Comparison of ENCODE assay signal across 13 cellular contexts in the genomic region with DNA sequence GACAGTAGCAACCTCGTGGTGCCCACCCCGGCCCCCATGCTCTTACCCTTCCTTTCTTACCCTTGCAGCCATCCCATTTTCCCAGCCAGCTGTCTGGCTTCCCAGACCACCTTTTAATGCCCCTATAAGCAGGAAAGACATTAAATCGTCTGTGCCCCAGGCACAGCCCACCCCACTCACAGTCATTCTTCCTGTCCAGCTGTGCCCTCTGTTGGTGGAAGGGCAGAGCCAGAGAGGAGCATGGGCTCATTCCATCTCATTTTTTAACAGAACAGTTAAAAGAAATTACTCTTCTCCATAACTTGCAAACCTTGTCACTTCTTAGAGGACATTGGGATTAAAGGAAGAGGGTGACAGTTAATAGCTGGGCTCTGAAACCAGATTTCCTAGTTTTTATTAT.
DNase-seq lines count a peak whose midpoint lies in the region; ATAC-seq and TF ChIP-seq lines count a peak whose summit lies in the region.
"Had no signal": no experiment of that assay in that cellular context is flagged by ENCODE, and none has a peak within 500 bp of the region (broad histone marks: within the 10 kb centered on the region; RNA-seq: fewer than 3 reads in every experiment).

No MANE protein-coding gene starts in this region.

- RAD21 ChIA-PET in HCT116 (lab: Charles Lee; ENCODE audit: low non-redundant PET in 1 of 2, low total read pairs in 2 of 2, uncharacterized antibody in 2 of 2, unreplicated experiment in 2 of 2) = no interaction called here

- peaks cover 47 to 77% (median 70%) of the 10 kb centered on the region in 10 experiments for H3K4me1 ChIP-seq in BLaER1 treated with 17β-estradiol and CSF1 and Interleukin-3, amounts not matched to agents 10 nM and 100 nM
- H3K4me1 ChIP-seq in HCT116 (ENCODE audit: control insufficient read depth in 1 of 2, insufficient read depth in 2 of 2, low read length in 2 of 2) = no peaks in the 10 kb centered on the region
- H3K4me1 ChIP-seq in adipocyte (ENCODE audit: control insufficient read depth, insufficient read depth, low read length) = peaks cover 5% of the 10 kb centered on the region
- peaks cover 14% of the 10 kb centered on the region for H3K4me1 ChIP-seq in lower lobe of right lung
- peaks cover 3 to 5% of the 10 kb centered on the region in 2 donors for H3K4me1 ChIP-seq in left lung
- H3K4me1 ChIP-seq: vagina had no signal

- CTCF ChIA-PET in HCT116 (lab: Charles Lee) = no interaction called here

- H3K79me2 ChIP-seq in HCT116 (ENCODE audit: insufficient read depth, low read length) = no peaks in the 10 kb centered on the region

- no peak overlapping the region for H2AFZ ChIP-seq in HCT116 (ENCODE audit: low read depth, low read length, poor library complexity, severe bottlenecking)

- no peak overlapping the region for H3K4me3 ChIP-seq in BLaER1 treated with 17β-estradiol and CSF1 and Interleukin-3, amounts not matched to agents 10 nM and 100 nM
- H3K4me3 ChIP-seq in HCT116 (replicated peaks in 1 of 2; ENCODE audit: low read depth in 1 of 2, low read length in 2 of 2) = no peak overlapping the region
- H3K4me3 ChIP-seq in adipocyte (ENCODE audit: low read length) = no peak overlapping the region
- no peak overlapping the region for H3K4me3 ChIP-seq in lower lobe of right lung
- H3K4me3 ChIP-seq in left lung = no peak overlapping the region
- H3K4me3 ChIP-seq: dorsolateral prefrontal cortex, vagina had no signal

- TF ChIP-seq POLR2A in HCT116 (IDR thresholded peaks at IDR 0.05; ENCODE audit: borderline replicate concordance, extremely low read depth, insufficient read depth, insufficient read length) = no peak

- peak overlapping the region in 9 of 11 experiments; percentile 78 to 94 (median 83); a peak in 16 of 22 replicates for H3K4me2 ChIP-seq in BLaER1 treated with 17β-estradiol and CSF1 and Interleukin-3, amounts not matched to agents 10 nM and 100 nM
- H3K4me2 ChIP-seq in HCT116 (ENCODE audit: low read length) = no peak overlapping the region

- H3K36me3 ChIP-seq in BLaER1 treated with 17β-estradiol and CSF1 and Interleukin-3, amounts not matched to agents 10 nM and 100 nM = peaks cover 0 to 14% (median 6%) of the 10 kb centered on the region in 11 experiments; a peak in 7 of 22 replicates
- no peaks in the 10 kb centered on the region for H3K36me3 ChIP-seq in HCT116 (ENCODE audit: control insufficient read depth in 1 of 2, insufficient read depth in 2 of 2, low read length in 2 of 2)
- H3K36me3 ChIP-seq in adipocyte (ENCODE audit: control insufficient read depth, insufficient read depth, low read length, severe bottlenecking) = no peaks in the 10 kb centered on the region
- H3K36me3 ChIP-seq in lower lobe of right lung = no peaks in the 10 kb centered on the region
- H3K36me3 ChIP-seq in left lung = peaks cover 0 to 4% of the 10 kb centered on the region in 2 donors
- H3K36me3 ChIP-seq: vagina had no signal

- peaks cover 28 to 45% (median 32%) of the 10 kb centered on the region in 11 experiments for H3K9me3 ChIP-seq in BLaER1 treated with 17β-estradiol and CSF1 and Interleukin-3, amounts not matched to agents 10 nM and 100 nM (replicated peaks in 1 of 11)
- no peaks in the 10 kb centered on the region for H3K9me3 ChIP-seq in HCT116 (ENCODE audit: control insufficient read depth in 1 of 2, insufficient read depth in 1 of 2, low read depth in 1 of 2, low read length in 2 of 2)
- peaks cover 4% of the 10 kb centered on the region for H3K9me3 ChIP-seq in adipocyte (ENCODE audit: control insufficient read depth, low read length)
- H3K9me3 ChIP-seq in lower lobe of right lung = no peaks in the 10 kb centered on the region
- H3K9me3 ChIP-seq in left lung = no peaks in the 10 kb centered on the region

- H4K20me1 ChIP-seq in BLaER1 treated with 17β-estradiol and CSF1 and Interleukin-3, amounts not matched to agents 10 nM and 100 nM = no peaks in the 10 kb centered on the region
- no peaks in the 10 kb centered on the region for H4K20me1 ChIP-seq in HCT116 (ENCODE audit: insufficient read depth)

- ATAC-seq in HCT116 = 0 out of 2 replicates have a peak, but pooled peaks have one; percentile 53
- no peak for ATAC-seq in lower lobe of right lung
- no peak for ATAC-seq in HG03135 (IDR thresholded peaks at IDR 0.05; ENCODE audit: unreplicated experiment)
- ATAC-seq in left lung = no peak

- intact Hi-C loops in HCT116 (cut with micrococcal nuclease) (loop anchor here (1.0 kb wide), 1 partner anchor 295 kb away; no protein-coding TSS in a partner anchor), lower lobe of right lung (cut with DNase I) (no loop called here), left lung (cut with DNase I) (no loop called here), posterior cingulate gyrus (cut with DNase I) (no loop called here)

- DNase-seq in HCT116 (ENCODE audit: low read depth, low spot score) (no peak), adipocyte (ENCODE audit: low read depth) (peak; percentile 5), lower lobe of right lung (no peak), left lung (no peak), hypothalamus (lab: John Stamatoyannopoulos, UW) (no peak), posterior cingulate gyrus (no peak)
- DNase-seq: activated naive CD4-positive, alpha-beta T cell treated with Interleukin-2 at 50 U/mL for 16 hours; NCI-H1930; small intestine had no signal

- POLR2A ChIA-PET in HCT116 (lab: Charles Lee) = no interaction called here

- H3K27ac ChIP-seq in BLaER1 treated with 17β-estradiol and CSF1 and Interleukin-3, amounts not matched to agents 10 nM and 100 nM = peak overlapping the region in 6 of 11 experiments; percentile 76 to 96 (median 92); a peak in 11 of 22 replicates
- H3K27ac ChIP-seq in HCT116 (ENCODE audit: low read depth, low read length) (no peak overlapping the region), lower lobe of right lung (no peak overlapping the region), left lung (no peak overlapping the region)
- H3K27ac ChIP-seq: vagina had no signal

- H3K9me2 ChIP-seq in HCT116 (ENCODE audit: insufficient read depth) = no peaks in the 10 kb centered on the region

- TF ChIP-seq CTCF in HCT116 (IDR thresholded peaks at IDR 0.05 in 2 of 3, conservative IDR thresholded peaks at IDR 0.05 in 1 of 3; ENCODE audit: borderline replicate concordance in 1 of 3, insufficient read depth in 1 of 3, low read depth in 2 of 3, low read length in 2 of 3) (peak in 2 of 3 experiments; percentile 30 to 31; a peak in 3 of 6 replicates), lower lobe of right lung (IDR thresholded peaks at IDR 0.05) (peak; percentile 8), left lung (IDR thresholded peaks at IDR 0.05) (no peak)

- no peaks in the 10 kb centered on the region for H3K27me3 ChIP-seq in BLaER1 treated with 17β-estradiol and CSF1 and Interleukin-3, amounts not matched to agents 10 nM and 100 nM
- H3K27me3 ChIP-seq in HCT116 (ENCODE audit: insufficient read depth, low read length) (no peaks in the 10 kb centered on the region), adipocyte (replicated peaks; ENCODE audit: control insufficient read depth, insufficient read depth, low read length) (no peaks in the 10 kb centered on the region), lower lobe of right lung (ENCODE audit: low read depth) (no peaks in the 10 kb centered on the region), left lung (no peaks in the 10 kb centered on the region)
- H3K27me3 ChIP-seq: dorsolateral prefrontal cortex, vagina had no signal

- TF ChIP-seq RAD21 in HCT116 (IDR thresholded peaks at IDR 0.05; ENCODE audit: low read depth) = peak; percentile 44

- no TSS peak for BruUV-seq in HCT116 (replicated peaks; lab: Mats Ljungman, UMichigan)

- 0 out of 22 replicates have a peak overlapping the region, but pooled peaks of 1 of the 11 experiments have one; percentile 7 for H3K9ac ChIP-seq in BLaER1 treated with 17β-estradiol and CSF1 and Interleukin-3, amounts not matched to agents 10 nM and 100 nM
- H3K9ac ChIP-seq in HCT116 (ENCODE audit: low read length) (no peak overlapping the region), adipocyte (ENCODE audit: low read length) (no peak overlapping the region)

TF ChIP-seq in HCT116, 20 proteins besides CTCF, POLR2A, EP300 and RAD21 (continues in another document):
- TF ChIP-seq, protein P1, sequence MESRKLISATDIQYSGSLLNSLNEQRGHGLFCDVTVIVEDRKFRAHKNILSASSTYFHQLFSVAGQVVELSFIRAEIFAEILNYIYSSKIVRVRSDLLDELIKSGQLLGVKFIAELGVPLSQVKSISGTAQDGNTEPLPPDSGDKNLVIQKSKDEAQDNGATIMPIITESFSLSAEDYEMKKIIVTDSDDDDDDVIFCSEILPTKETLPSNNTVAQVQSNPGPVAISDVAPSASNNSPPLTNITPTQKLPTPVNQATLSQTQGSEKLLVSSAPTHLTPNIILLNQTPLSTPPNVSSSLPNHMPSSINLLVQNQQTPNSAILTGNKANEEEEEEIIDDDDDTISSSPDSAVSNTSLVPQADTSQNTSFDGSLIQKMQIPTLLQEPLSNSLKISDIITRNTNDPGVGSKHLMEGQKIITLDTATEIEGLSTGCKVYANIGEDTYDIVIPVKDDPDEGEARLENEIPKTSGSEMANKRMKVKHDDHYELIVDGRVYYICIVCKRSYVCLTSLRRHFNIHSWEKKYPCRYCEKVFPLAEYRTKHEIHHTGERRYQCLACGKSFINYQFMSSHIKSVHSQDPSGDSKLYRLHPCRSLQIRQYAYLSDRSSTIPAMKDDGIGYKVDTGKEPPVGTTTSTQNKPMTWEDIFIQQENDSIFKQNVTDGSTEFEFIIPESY (IDR thresholded peaks at IDR 0.05; ENCODE audit: extremely low read depth, insufficient replicate concordance, low read length) = no peak
- TF ChIP-seq SP1 (IDR thresholded peaks at IDR 0.05; ENCODE audit: low read depth) (no peak), CEBPB (IDR thresholded peaks at IDR 0.05; ENCODE audit: low read depth) (no peak), YY1 (IDR thresholded peaks at IDR 0.05; ENCODE audit: extremely low read depth, insufficient replicate concordance, low read depth, low read length) (no peak), ZNF274 (IDR thresholded peaks at IDR 0.05; ENCODE audit: low read depth, low read length) (no peak), POLR2AphosphoS5 (IDR thresholded peaks at IDR 0.05; ENCODE audit: low read depth, low read length) (no peak), EZH2 (IDR thresholded peaks at IDR 0.05) (no peak), ELF1 (IDR thresholded peaks at IDR 0.05; ENCODE audit: borderline replicate concordance, low read depth) (no peak), SRF (IDR thresholded peaks at IDR 0.05; ENCODE audit: low read depth) (no peak), ZFX (IDR thresholded peaks at IDR 0.05) (no peak)
- TF ChIP-seq, protein P2, sequence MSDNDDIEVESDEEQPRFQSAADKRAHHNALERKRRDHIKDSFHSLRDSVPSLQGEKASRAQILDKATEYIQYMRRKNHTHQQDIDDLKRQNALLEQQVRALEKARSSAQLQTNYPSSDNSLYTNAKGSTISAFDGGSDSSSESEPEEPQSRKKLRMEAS (IDR thresholded peaks at IDR 0.05) = no peak

Comparison
In these comparisons a context has a peak if more than half of its experiments do, and no peak if none do; other contexts are left out.
1. H3K27ac ChIP-seq: peak in BLaER1 treated with 17β-estradiol and CSF1 and Interleukin-3, amounts not matched to agents 10 nM and 100 nM (6 of 11); none in HCT116 (single experiment), lower lobe of right lung (single experiment) and left lung (0 of 2).
2. CTCF ChIP-seq: peak in HCT116 (2 of 3) and lower lobe of right lung (single experiment); none in left lung (0 of 2).